Comparison of ENCODE assay signal across 8 cellular contexts in genomic region chr18:499351-500229, GRCh38. TPM values are rescaled to one million over a fixed set of nuclear protein-coding genes. Genes with fewer than 3 reads are reported as not detected.
DNase-seq lines count a peak whose midpoint lies in the region; ATAC-seq and TF ChIP-seq lines count a peak whose summit lies in the region.

No MANE protein-coding gene starts in this region.

- peak; percentile 13; the same call in 1 of the 2 replicates for TF ChIP-seq CTCF in AG10803 (conservative IDR thresholded peaks at IDR 0.05; ENCODE audit: low read length)

- peaks cover 0 to 4% of the 10 kb centered on the region in 2 donors for H3K4me1 ChIP-seq in esophagus (ENCODE audit: control insufficient read depth in 2 of 2, insufficient read depth in 2 of 2, low read length in 1 of 2)
- peaks cover 5% of the 10 kb centered on the region for H3K4me1 ChIP-seq in neuron (ENCODE audit: insufficient read depth, low read length)

- H2AFZ ChIP-seq in neuron (ENCODE audit: low read depth, low read length): peak overlapping the region; percentile 65

- 2 to 3% methylated on average over 63 of the region's 63 CpGs for WGBS in esophagus, 2 donors

- H3K9me3 ChIP-seq in esophagus (ENCODE audit: control insufficient read depth in 2 of 2, insufficient read depth in 1 of 2, low read depth in 1 of 2, low read length in 1 of 2) (no peaks in the 10 kb centered on the region), neuron (ENCODE audit: low read length) (no peaks in the 10 kb centered on the region)

- ATAC-seq in left lobe of liver (no peak), HG03354 (IDR thresholded peaks at IDR 0.05; ENCODE audit: poor library complexity, severe bottlenecking, unreplicated experiment) (no peak)

- H3K36me3 ChIP-seq in esophagus (ENCODE audit: control insufficient read depth in 2 of 2, insufficient read depth in 2 of 2, low read length in 1 of 2): no peaks in the 10 kb centered on the region
- no peaks in the 10 kb centered on the region for H3K36me3 ChIP-seq in neuron (ENCODE audit: insufficient read depth, low read length)

- peak overlapping the region in 1 of 2 donors; percentile 45 for H3K27ac ChIP-seq in esophagus (ENCODE audit: low read depth in 2 of 2, low read length in 1 of 2)

- peak; percentile 69 for DNase-seq in AG10803 (ENCODE audit: low read depth)
- DNase-seq in LoVo (ENCODE audit: low spot score): peak; percentile 46
- no peak for DNase-seq in stimulated activated CD4-positive, alpha-beta T cell treated with anti-CD3 and anti-CD28 coated beads, Interleukin-4, amount 100 ng/mL, for 1 hour
- DNase-seq in left lobe of liver (ENCODE audit: low spot score): no peak
- DNase-seq in T-helper 1 cell: no peak

- peaks cover 0 to 8% of the 10 kb centered on the region in 2 donors for H3K27me3 ChIP-seq in esophagus (ENCODE audit: control insufficient read depth in 1 of 2, insufficient read depth in 2 of 2, low read length in 2 of 2)
- peaks cover 40% of the 10 kb centered on the region for H3K27me3 ChIP-seq in neuron (ENCODE audit: insufficient read depth, low read length)

- H3K4me3 ChIP-seq in AG10803 (ENCODE audit: low read length): peak overlapping the region; percentile 89
- peak overlapping the region; percentile 41 to 43 for H3K4me3 ChIP-seq in esophagus (ENCODE audit: low read depth in 1 of 2, low read length in 2 of 2)
- H3K4me3 ChIP-seq in neuron (ENCODE audit: low read length): peak overlapping the region; percentile 30

RNA-seq across cellular contexts. Expression of gene COLEC12, which starts 0.9 kb away (rescaled TPM):
- polyA plus RNA-seq in esophagus: 1 to 10 TPM in 1 of 2 donors, under 1 TPM in 1; 0.75 to 1.2 TPM
- total RNA-seq in left lobe of liver: 0.08 TPM

Comparison
In these comparisons a context has a peak if more than half of its experiments do, and no peak if none do; other contexts are left out.
1. DNase-seq: peak in AG10803 (single experiment) and LoVo (single experiment); none in stimulated activated CD4-positive, alpha-beta T cell treated with anti-CD3 and anti-CD28 coated beads, Interleukin-4, amount 100 ng/mL, for 1 hour (single experiment), left lobe of liver (single experiment) and T-helper 1 cell (0 of 5).
2. H3K4me3 ChIP-seq: peak in every context shown above with its lines; median percentile 89 in AG10803; 42 in esophagus; 30 in neuron.